Comparison of ENCODE assay signal across 27 cellular contexts in genomic region chr2:102790086-102790453, GRCh38.
"Had no signal": no experiment of that assay in that cellular context is flagged by ENCODE, and none has a peak within 500 bp of the region (broad histone marks: within the 10 kb centered on the region; RNA-seq: fewer than 3 reads in every experiment).

No MANE protein-coding gene starts in this region.

- H3K4me1 ChIP-seq: breast epithelium, lower lobe of right lung, vagina had no signal

- ATAC-seq: activated CD8-positive, alpha-beta T cell treated with anti-CD3 and anti-CD28 coated beads for 36 hours; activated naive CD8-positive, alpha-beta T cell treated with anti-CD3 and anti-CD28 coated beads, Interleukin-2, amount 50 U/mL, for 24 hours; activated T-cell treated with anti-CD3 and anti-CD28 coated beads, Interleukin-2, amount 50 U/mL, for 4 hours; lower lobe of right lung; naive thymus-derived CD8-positive, alpha-beta T cell; stimulated activated effector memory CD8-positive, alpha-beta T cell treated with anti-CD3 and anti-CD28 coated beads, Interleukin-12 subunit alpha, Interleukin-12 subunit beta, amount 100 ng/mL, for 72 hours had no signal

- DNase-seq: activated B cell treated with CpG ODN at 0.5 μM for 24 hours; activated CD4-positive, alpha-beta T cell treated with anti-CD3 and anti-CD28 coated beads, Interleukin-2, amount 50 U/mL, for 1 hour; activated CD8-positive, alpha-beta T cell treated with anti-CD3 and anti-CD28 coated beads for 36 hours; activated naive CD8-positive, alpha-beta T cell treated with anti-CD3 and anti-CD28 coated beads, Interleukin-2, amount 50 U/mL, for 24 hours; activated T-cell treated with anti-CD3 and anti-CD28 coated beads, Interleukin-2, amount 50 U/mL, for 4 hours; amygdala; effector memory CD4-positive, alpha-beta T cell; hypothalamus; immature natural killer cell; kidney; lower lobe of right lung; mesenchymal stem cell; naive thymus-derived CD8-positive, alpha-beta T cell; sigmoid colon; small intestine; stimulated activated CD4-positive, alpha-beta T cell treated with anti-CD3 and anti-CD28 coated beads, Interleukin-4, amount 100 ng/mL, for 24 hours; T-helper 2 cell; upper lobe of left lung had no signal

- H3K27ac ChIP-seq: breast epithelium, coronary artery, lower lobe of right lung, upper lobe of left lung, vagina had no signal

- H3K4me3 ChIP-seq: breast epithelium, coronary artery, dorsolateral prefrontal cortex, lower lobe of right lung, sigmoid colon, upper lobe of left lung, vagina had no signal

- H3K36me3 Mint-ChIP-seq: stimulated activated effector memory CD8-positive, alpha-beta T cell treated with anti-CD3 and anti-CD28 coated beads, Interleukin-12 subunit alpha, Interleukin-12 subunit beta, amount 100 ng/mL, for 72 hours had no signal

- H3K27me3 ChIP-seq: breast epithelium, dorsolateral prefrontal cortex, sigmoid colon, upper lobe of left lung, vagina had no signal

- H3K9me3 Mint-ChIP-seq: activated CD8-positive, alpha-beta T cell treated with anti-CD3 and anti-CD28 coated beads for 36 hours; activated naive CD4-positive, alpha-beta T cell treated with anti-CD3 and anti-CD28 coated beads, Interleukin-2, amount 50 U/mL, for 24 hours; activated naive CD8-positive, alpha-beta T cell treated with anti-CD3 and anti-CD28 coated beads, Interleukin-2, amount 50 U/mL, for 24 hours; activated T-cell treated with anti-CD3 and anti-CD28 coated beads, Interleukin-2, amount 50 U/mL, for 4 hours; activated T-helper 2 cell treated with anti-CD3 and anti-CD28 coated beads, Interferon-gamma antibody, Interleukin-2, Interleukin-4, amounts not matched to agents 10 μg/mL and 5 μg/mL and 100 μg/mL, durations not matched to agents 14 hours and 24 hours and 36 hours; central memory CD8-positive, alpha-beta T cell; immature natural killer cell; naive thymus-derived CD8-positive, alpha-beta T cell; stimulated activated effector memory CD8-positive, alpha-beta T cell treated with anti-CD3 and anti-CD28 coated beads, Interleukin-12 subunit alpha, Interleukin-12 subunit beta, amount 100 ng/mL, for 72 hours; stimulated activated naive CD8-positive, alpha-beta T cell treated with anti-CD3 and anti-CD28 coated beads, Interleukin-15, Interleukin-2, amounts not matched to agents 100 ng/mL and 50 ng/mL, for 24 hours had no signal

- H3K36me3 ChIP-seq: breast epithelium, lower lobe of right lung, sigmoid colon, upper lobe of left lung, vagina had no signal

- H3K9me3 ChIP-seq: breast epithelium, lower lobe of right lung, sigmoid colon, upper lobe of left lung, vagina had no signal

- H3K4me3 Mint-ChIP-seq: activated B cell treated with CpG ODN at 0.5 μM for 24 hours; activated CD8-positive, alpha-beta T cell treated with anti-CD3 and anti-CD28 coated beads for 36 hours; activated naive CD4-positive, alpha-beta T cell treated with anti-CD3 and anti-CD28 coated beads, Interleukin-2, amount 50 U/mL, for 24 hours; activated naive CD8-positive, alpha-beta T cell treated with anti-CD3 and anti-CD28 coated beads, Interleukin-2, amount 50 U/mL, for 24 hours; activated T-cell treated with anti-CD3 and anti-CD28 coated beads, Interleukin-2, amount 50 U/mL, for 4 hours; central memory CD8-positive, alpha-beta T cell; immature natural killer cell; naive thymus-derived CD8-positive, alpha-beta T cell; stimulated activated effector memory CD8-positive, alpha-beta T cell treated with anti-CD3 and anti-CD28 coated beads, Interleukin-12 subunit alpha, Interleukin-12 subunit beta, amount 100 ng/mL, for 72 hours; stimulated activated naive CD8-positive, alpha-beta T cell treated with anti-CD3 and anti-CD28 coated beads, Interleukin-15, Interleukin-2, amounts not matched to agents 100 ng/mL and 50 ng/mL, for 24 hours had no signal

- H3K4me1 Mint-ChIP-seq: activated B cell treated with CpG ODN at 0.5 μM for 24 hours; activated naive CD4-positive, alpha-beta T cell treated with anti-CD3 and anti-CD28 coated beads, Interleukin-2, amount 50 U/mL, for 24 hours; central memory CD8-positive, alpha-beta T cell; stimulated activated effector memory CD8-positive, alpha-beta T cell treated with anti-CD3 and anti-CD28 coated beads, Interleukin-12 subunit alpha, Interleukin-12 subunit beta, amount 100 ng/mL, for 72 hours had no signal

- H3K27me3 Mint-ChIP-seq: activated B cell treated with CpG ODN at 0.5 μM for 24 hours; activated CD8-positive, alpha-beta T cell treated with anti-CD3 and anti-CD28 coated beads for 36 hours; activated naive CD4-positive, alpha-beta T cell treated with anti-CD3 and anti-CD28 coated beads, Interleukin-2, amount 50 U/mL, for 24 hours; activated naive CD8-positive, alpha-beta T cell treated with anti-CD3 and anti-CD28 coated beads, Interleukin-2, amount 50 U/mL, for 24 hours; central memory CD8-positive, alpha-beta T cell; naive thymus-derived CD8-positive, alpha-beta T cell; stimulated activated naive CD8-positive, alpha-beta T cell treated with anti-CD3 and anti-CD28 coated beads, Interleukin-15, Interleukin-2, amounts not matched to agents 100 ng/mL and 50 ng/mL, for 24 hours had no signal

- H3K27ac Mint-ChIP-seq: activated B cell treated with CpG ODN at 0.5 μM for 24 hours; activated CD8-positive, alpha-beta T cell treated with anti-CD3 and anti-CD28 coated beads for 36 hours; activated naive CD4-positive, alpha-beta T cell treated with anti-CD3 and anti-CD28 coated beads, Interleukin-2, amount 50 U/mL, for 24 hours; activated naive CD8-positive, alpha-beta T cell treated with anti-CD3 and anti-CD28 coated beads, Interleukin-2, amount 50 U/mL, for 24 hours; activated T-helper 2 cell treated with anti-CD3 and anti-CD28 coated beads, Interferon-gamma antibody, Interleukin-2, Interleukin-4, amounts not matched to agents 10 μg/mL and 5 μg/mL and 100 μg/mL, durations not matched to agents 14 hours and 24 hours and 36 hours; immature natural killer cell; naive thymus-derived CD8-positive, alpha-beta T cell; stimulated activated effector memory CD8-positive, alpha-beta T cell treated with anti-CD3 and anti-CD28 coated beads, Interleukin-12 subunit alpha, Interleukin-12 subunit beta, amount 100 ng/mL, for 72 hours; stimulated activated naive CD8-positive, alpha-beta T cell treated with anti-CD3 and anti-CD28 coated beads, Interleukin-15, Interleukin-2, amounts not matched to agents 100 ng/mL and 50 ng/mL, for 24 hours had no signal
